9 cellular contexts compared by ENCODE assay signal in the genomic region with DNA sequence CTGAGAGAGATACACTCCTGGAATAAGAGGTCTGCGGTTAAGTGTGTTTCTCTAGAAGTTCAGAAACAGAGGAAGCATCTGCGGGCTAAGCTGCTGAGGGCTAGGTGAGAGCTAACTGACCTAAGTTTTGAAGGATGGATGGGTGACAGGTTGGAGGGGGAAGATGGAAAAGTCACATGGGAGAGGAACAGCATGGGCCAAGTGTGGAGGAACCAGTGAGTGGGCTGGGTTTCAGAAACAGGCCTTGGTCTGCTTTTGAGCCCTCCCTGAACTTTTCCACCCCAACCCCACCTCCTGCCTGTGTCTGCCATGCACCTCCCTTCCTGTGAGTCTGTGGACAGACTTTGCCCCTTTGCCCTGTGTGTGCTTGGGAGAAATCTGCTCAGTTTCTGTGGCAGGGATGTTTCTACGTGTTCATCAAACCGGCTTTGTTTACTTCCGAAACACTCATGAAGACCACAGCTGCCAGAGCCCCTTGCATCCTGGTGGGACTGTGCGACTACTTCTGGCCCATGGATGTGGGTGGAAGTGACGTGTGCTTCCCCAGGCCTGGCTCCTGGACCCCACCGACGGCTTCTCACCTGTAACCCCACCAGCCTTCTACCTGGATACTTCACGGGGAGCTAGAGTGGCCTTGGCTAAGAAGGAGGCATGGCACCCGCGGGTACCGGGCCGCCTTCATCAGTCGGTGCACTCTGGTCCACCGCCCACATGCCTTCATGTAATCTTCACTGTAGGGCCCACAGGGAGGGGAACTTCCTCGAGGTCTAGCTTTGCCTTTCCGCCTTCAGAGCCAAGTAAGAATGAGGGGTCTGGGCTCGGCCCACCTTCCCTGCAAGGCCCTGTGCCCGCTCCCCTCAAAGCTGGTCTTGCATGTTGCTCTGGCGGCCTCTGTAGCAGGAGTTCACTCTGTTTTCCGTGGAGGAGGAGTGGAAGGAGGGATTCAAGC. TPM values are rescaled to one million over a fixed set of nuclear protein-coding genes. Genes with fewer than 3 reads are reported as not detected.
DNase-seq lines count a peak whose midpoint lies in the region; ATAC-seq and TF ChIP-seq lines count a peak whose summit lies in the region.
"Had no signal": no experiment of that assay in that cellular context is flagged by ENCODE, and none has a peak within 500 bp of the region (broad histone marks: within the 10 kb centered on the region; RNA-seq: fewer than 3 reads in every experiment).

No MANE protein-coding gene starts in this region.

- in situ Hi-C loops in Panc1 (cut with HindIII; ENCODE audit: low pct_unique_long_range_greater_than_20kb, low sequenced_read_pairs) = no loop called here

- no TSS peak for BruUV-seq in Caco-2 (replicated peaks; lab: Mats Ljungman, UMichigan)
- BruUV-seq in Panc1 (replicated peaks; lab: Mats Ljungman, UMichigan) = no TSS peak

- H3K9me3 Mint-ChIP-seq in Caco-2 (ENCODE audit: unreplicated experiment) (peaks cover 8% of the 10 kb centered on the region), chondrocyte (ENCODE audit: low read depth) (peaks cover 4% of the 10 kb centered on the region)

- H3K27ac ChIP-seq in Panc1 (ENCODE audit: low read length) = peak overlapping the region; percentile 89
- peak overlapping the region in 1 of 5 donors; percentile 87 for H3K27ac ChIP-seq in adrenal gland

- POLR2A ChIA-PET in Caco-2 (lab: Charles Lee) (interaction anchor here (0.6 to 0.9 kb wide), 4 partner anchors 63 to 357 kb away, joined by 3 to 4 read pairs (median 4); partner anchors contain the start of gene ODC1), Panc1 (lab: Charles Lee) (interaction anchor here (0.6 to 0.9 kb wide), 5 partner anchors 12 to 108 kb away, joined by 3 to 7 read pairs (median 4); no protein-coding TSS in a partner anchor)

- H3K4me1 ChIP-seq in Caco-2 = peaks cover 24% of the 10 kb centered on the region
- peaks cover 42% of the 10 kb centered on the region for H3K4me1 ChIP-seq in Panc1 (ENCODE audit: control insufficient read depth, insufficient read depth, low read length)
- peaks cover 28% of the 10 kb centered on the region for H3K4me1 ChIP-seq in neuron (ENCODE audit: insufficient read depth, low read length)
- peaks cover 22 to 34% of the 10 kb centered on the region in 2 donors for H3K4me1 ChIP-seq in adrenal gland (replicated peaks in 1 of 2)

- TF ChIP-seq CTCF in Caco-2 (IDR thresholded peaks at IDR 0.05; ENCODE audit: insufficient read depth in 1 of 2, low read depth in 1 of 2, low read length in 1 of 2, severe bottlenecking in 1 of 2, unreplicated experiment in 1 of 2) (no peak), Panc1 (IDR thresholded peaks at IDR 0.05) (no peak), chondrocyte (IDR thresholded peaks at IDR 0.05) (no peak), adrenal gland (IDR thresholded peaks at IDR 0.05) (no peak)

- H3K4me3 Mint-ChIP-seq in Caco-2 (ENCODE audit: unreplicated experiment) (peak overlapping the region; percentile 94), chondrocyte (ENCODE audit: unreplicated experiment) (peak overlapping the region; percentile 54)

- no peak for DNase-seq in Caco-2
- no peak for DNase-seq in Panc1 (ENCODE audit: low read depth, low spot score)
- no peak for DNase-seq in chondrocyte (ENCODE audit: low spot score)
- no peak for DNase-seq in adrenal gland
- no peak for DNase-seq in activated CD4-positive, CD25-positive, alpha-beta regulatory T cell treated with anti-CD3 and anti-CD28 coated beads, Interleukin-2, amount 50 U/mL, for 72 hours
- DNase-seq in NCI-H774 (lab: John Stamatoyannopoulos, UW) = no peak
- DNase-seq: SIG-M5 had no signal

- peaks cover 1% of the 10 kb centered on the region; the same call in 1 of the 2 replicates for H3K9me3 ChIP-seq in Caco-2
- no peaks in the 10 kb centered on the region for H3K9me3 ChIP-seq in Panc1 (ENCODE audit: control insufficient read depth, insufficient read depth, low read depth, low read length)
- no peaks in the 10 kb centered on the region for H3K9me3 ChIP-seq in neuron (ENCODE audit: low read length)
- no peaks in the 10 kb centered on the region for H3K9me3 ChIP-seq in adrenal gland (replicated peaks in 1 of 3)

- peak overlapping the region; percentile 0 for H2AFZ ChIP-seq in neuron (ENCODE audit: low read depth, low read length)

- TF ChIP-seq POLR2A in adrenal gland (IDR thresholded peaks at IDR 0.05) = no peak

- intact Hi-C loops in Caco-2 (cut with micrococcal nuclease; ENCODE audit: unreplicated experiment) = loop anchor here (10.0 kb wide), 1 partner anchor 116 kb away; no protein-coding TSS in a partner anchor
- intact Hi-C loops in Panc1 (cut with micrococcal nuclease; ENCODE audit: unreplicated experiment) = loop anchor here (10.0 kb wide), 1 partner anchor 156 kb away; no protein-coding TSS in a partner anchor
- intact Hi-C loops in adrenal gland (cut with DNase I) = no loop called here

- CTCF ChIA-PET in Caco-2 (lab: Charles Lee) = interaction anchor here (0.6 to 3.7 kb wide), 8 partner anchors 12 to 147 kb away, joined by 3 to 48 read pairs (median 4); partner anchors contain the start of gene ODC1
- CTCF ChIA-PET in Panc1 (lab: Charles Lee) = interaction anchor here (0.6 to 2.0 kb wide), 5 partner anchors 9 to 103 kb away, joined by 3 to 8 read pairs (median 3); no protein-coding TSS in a partner anchor

- no peaks in the 10 kb centered on the region for H3K36me3 ChIP-seq in Caco-2 (ENCODE audit: control insufficient read depth, insufficient read depth, low read length)
- H3K36me3 ChIP-seq in Panc1 (ENCODE audit: control insufficient read depth, insufficient read depth, low read length) = no peaks in the 10 kb centered on the region; the same call in 1 of the 2 replicates
- no peaks in the 10 kb centered on the region for H3K36me3 ChIP-seq in neuron (ENCODE audit: insufficient read depth, low read length)
- H3K36me3 ChIP-seq in adrenal gland (replicated peaks in 1 of 2) = no peaks in the 10 kb centered on the region

- H3K4me1 Mint-ChIP-seq in Caco-2 (ENCODE audit: low read depth, unreplicated experiment) = peaks cover 20% of the 10 kb centered on the region
- H3K4me1 Mint-ChIP-seq in chondrocyte (ENCODE audit: low read depth) = peaks cover 16% of the 10 kb centered on the region

- H3K4me3 ChIP-seq in Caco-2 (ENCODE audit: low read depth, low read length) (peak overlapping the region; percentile 53), Panc1 (ENCODE audit: low read depth in 2 of 2, low read length in 2 of 2) (peak overlapping the region in 1 of 2 experiments; percentile 48; a peak in 3 of 4 replicates), neuron (ENCODE audit: low read length) (no peak overlapping the region), adrenal gland (no peak overlapping the region)

- ATAC-seq in Panc1 = no peak
- ATAC-seq in SK-N-SH treated with all-trans-retinoic acid at 6 μM for 48 hours = no peak

- 83 to 91% (median 87%) methylated on average over 14 to 22 of the region's 22 CpGs for WGBS in adrenal gland, 4 donors

- H3K27me3 Mint-ChIP-seq in Caco-2 (ENCODE audit: insufficient read depth, unreplicated experiment) = no peaks in the 10 kb centered on the region
- H3K27me3 Mint-ChIP-seq in chondrocyte (ENCODE audit: low read depth) = no peaks in the 10 kb centered on the region

- H3K36me3 Mint-ChIP-seq in Caco-2 (ENCODE audit: insufficient read depth, unreplicated experiment) (peaks cover 11% of the 10 kb centered on the region), chondrocyte (ENCODE audit: low read depth) (no peaks in the 10 kb centered on the region)

- H3K27ac Mint-ChIP-seq in Caco-2 (ENCODE audit: unreplicated experiment) (peak overlapping the region; percentile 60), chondrocyte (ENCODE audit: unreplicated experiment) (no peak overlapping the region)

- H3K27me3 ChIP-seq in Caco-2 (replicated peaks; ENCODE audit: control insufficient read depth, insufficient read depth, low read length) = no peaks in the 10 kb centered on the region
- no peaks in the 10 kb centered on the region for H3K27me3 ChIP-seq in Panc1 (ENCODE audit: control insufficient read depth, insufficient read depth, low read length)
- H3K27me3 ChIP-seq in neuron (ENCODE audit: insufficient read depth, low read length) = no peaks in the 10 kb centered on the region
- no peaks in the 10 kb centered on the region for H3K27me3 ChIP-seq in adrenal gland

TF ChIP-seq in SK-N-SH treated with all-trans-retinoic acid at 6 μM for 48 hours, 23 proteins besides CTCF, POLR2A, EP300 and RAD21:
- TF ChIP-seq, protein P1, sequence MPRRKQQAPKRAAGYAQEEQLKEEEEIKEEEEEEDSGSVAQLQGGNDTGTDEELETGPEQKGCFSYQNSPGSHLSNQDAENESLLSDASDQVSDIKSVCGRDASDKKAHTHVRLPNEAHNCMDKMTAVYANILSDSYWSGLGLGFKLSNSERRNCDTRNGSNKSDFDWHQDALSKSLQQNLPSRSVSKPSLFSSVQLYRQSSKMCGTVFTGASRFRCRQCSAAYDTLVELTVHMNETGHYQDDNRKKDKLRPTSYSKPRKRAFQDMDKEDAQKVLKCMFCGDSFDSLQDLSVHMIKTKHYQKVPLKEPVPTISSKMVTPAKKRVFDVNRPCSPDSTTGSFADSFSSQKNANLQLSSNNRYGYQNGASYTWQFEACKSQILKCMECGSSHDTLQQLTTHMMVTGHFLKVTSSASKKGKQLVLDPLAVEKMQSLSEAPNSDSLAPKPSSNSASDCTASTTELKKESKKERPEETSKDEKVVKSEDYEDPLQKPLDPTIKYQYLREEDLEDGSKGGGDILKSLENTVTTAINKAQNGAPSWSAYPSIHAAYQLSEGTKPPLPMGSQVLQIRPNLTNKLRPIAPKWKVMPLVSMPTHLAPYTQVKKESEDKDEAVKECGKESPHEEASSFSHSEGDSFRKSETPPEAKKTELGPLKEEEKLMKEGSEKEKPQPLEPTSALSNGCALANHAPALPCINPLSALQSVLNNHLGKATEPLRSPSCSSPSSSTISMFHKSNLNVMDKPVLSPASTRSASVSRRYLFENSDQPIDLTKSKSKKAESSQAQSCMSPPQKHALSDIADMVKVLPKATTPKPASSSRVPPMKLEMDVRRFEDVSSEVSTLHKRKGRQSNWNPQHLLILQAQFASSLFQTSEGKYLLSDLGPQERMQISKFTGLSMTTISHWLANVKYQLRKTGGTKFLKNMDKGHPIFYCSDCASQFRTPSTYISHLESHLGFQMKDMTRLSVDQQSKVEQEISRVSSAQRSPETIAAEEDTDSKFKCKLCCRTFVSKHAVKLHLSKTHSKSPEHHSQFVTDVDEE (CRISPR knock-in tag; IDR thresholded peaks at IDR 0.05) = no peak
- no peak for TF ChIP-seq ZC3H10 (CRISPR knock-in tag; IDR thresholded peaks at IDR 0.05)

RNA-seq across cellular contexts. Expression of gene HPCAL1, which starts 1.4 kb away (rescaled TPM):
- total RNA-seq in Caco-2 (2022) (26.3 and 26.9 TPM in 2 replicates), Panc1 (2021; ENCODE audit: unreplicated experiment) (234 TPM), chondrocyte (18.7 to 44.0 TPM (median 19.3 TPM) in 3 replicates), adrenal gland (100 to 1,000 TPM in 1 of 8 donors, 10 to 100 TPM in 7; 49.9 to 118 (median 78.3) TPM)
- 556 TPM for polyA plus RNA-seq in Panc1 (2012; ENCODE audit: insufficient read length)
- polyA plus RNA-seq in adrenal gland = 10 to 100 TPM; 43.0 to 58.2 (median 45.9) TPM

Comparison
In these comparisons a context has a peak if more than half of its experiments do, and no peak if none do; other contexts are left out.
1. intact Hi-C loops: an anchor here in Caco-2 (10.0 kb wide) and Panc1 (10.0 kb wide); none called in adrenal gland.